In the genomic region with DNA sequence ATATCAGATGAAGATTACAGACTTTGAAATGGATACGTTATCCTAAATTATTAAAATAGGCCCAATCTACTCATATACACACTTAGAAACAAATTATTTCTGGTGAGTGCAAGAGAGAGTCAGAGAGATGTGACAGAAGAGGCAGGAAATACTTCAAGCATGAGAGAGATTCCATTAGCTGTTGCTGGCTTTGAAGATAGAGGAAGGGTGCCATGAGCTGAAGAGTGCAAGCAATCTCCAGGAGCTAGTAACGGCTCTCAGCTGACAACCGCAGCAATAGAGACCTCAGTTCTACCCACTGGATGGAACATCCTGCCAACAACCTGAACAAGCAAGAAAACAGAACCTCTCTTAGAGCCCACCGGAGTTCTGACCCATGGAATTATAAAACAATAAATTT, we compare ENCODE assay signal across 17 cellular contexts.
DNase-seq lines count a peak whose midpoint lies in the region; ATAC-seq, FAIRE-seq and TF ChIP-seq lines count a peak whose summit lies in the region.
"Had no signal": no experiment of that assay in that cellular context is flagged by ENCODE, and none has a peak within 500 bp of the region (broad histone marks: within the 10 kb centered on the region; RNA-seq: fewer than 3 reads in every experiment).

No MANE protein-coding gene starts in this region.

- no peaks in the 10 kb centered on the region for H3K9me3 ChIP-seq in cardiac muscle cell (ENCODE audit: low read depth)
- peaks cover 0 to 5% of the 10 kb centered on the region in 2 donors for H3K9me3 ChIP-seq in right atrium auricular region
- H3K9me3 ChIP-seq in astrocyte (ENCODE audit: insufficient read depth, low read depth, low read length) = no peaks in the 10 kb centered on the region
- H3K9me3 ChIP-seq: Peyer's patch had no signal

- no peak for FAIRE-seq in astrocyte (lab: Jason Lieb, UNC)
- FAIRE-seq: HTR-8/SVneo had no signal

- no peak overlapping the region for H3K4me3 Mint-ChIP-seq in astrocyte (ENCODE audit: unreplicated experiment)

- H3K27ac ChIP-seq in cardiac muscle cell (no peak overlapping the region), right atrium auricular region (no peak overlapping the region), astrocyte (ENCODE audit: low read depth, low read length) (peak overlapping the region; percentile 43)
- H3K27ac ChIP-seq: Peyer's patch, SK-N-MC had no signal

- no peaks in the 10 kb centered on the region for H4K20me1 ChIP-seq in astrocyte (ENCODE audit: insufficient read depth, low read length)

- TF ChIP-seq CTCF in cardiac muscle cell (IDR thresholded peaks at IDR 0.05; ENCODE audit: low read depth, low read length) = no peak
- no peak for TF ChIP-seq CTCF in right atrium auricular region (IDR thresholded peaks at IDR 0.05)
- TF ChIP-seq CTCF in astrocyte (IDR thresholded peaks at IDR 0.05; ENCODE audit: insufficient read depth, low read depth, low read length) = no peak
- TF ChIP-seq CTCF in fibroblast of the aortic adventitia (IDR thresholded peaks at IDR 0.05; ENCODE audit: insufficient read depth, low read length) = no peak

- peaks cover 19% of the 10 kb centered on the region for H3K4me1 Mint-ChIP-seq in astrocyte (ENCODE audit: low read depth, unreplicated experiment)

- no peaks in the 10 kb centered on the region for H3K36me3 Mint-ChIP-seq in astrocyte (ENCODE audit: low read depth, unreplicated experiment)

- H3K27me3 Mint-ChIP-seq in astrocyte (ENCODE audit: low read depth, unreplicated experiment) = no peaks in the 10 kb centered on the region

- ATAC-seq in GM18520 (IDR thresholded peaks at IDR 0.05; ENCODE audit: unreplicated experiment) = no peak

- H3K4me2 ChIP-seq in astrocyte (ENCODE audit: low read length) = peak overlapping the region; percentile 33

- H3K27ac Mint-ChIP-seq in astrocyte (ENCODE audit: unreplicated experiment) = peak overlapping the region; percentile 78

- H3K27me3 ChIP-seq in cardiac muscle cell = no peaks in the 10 kb centered on the region
- no peaks in the 10 kb centered on the region for H3K27me3 ChIP-seq in right atrium auricular region
- H3K27me3 ChIP-seq in astrocyte (ENCODE audit: insufficient read depth, low read length) = no peaks in the 10 kb centered on the region
- H3K27me3 ChIP-seq: Peyer's patch had no signal

- H3K9me3 Mint-ChIP-seq in astrocyte (ENCODE audit: unreplicated experiment) = peaks cover 4% of the 10 kb centered on the region

- no peaks in the 10 kb centered on the region for H3K4me1 ChIP-seq in cardiac muscle cell (ENCODE audit: low read depth)
- H3K4me1 ChIP-seq in right atrium auricular region = no peaks in the 10 kb centered on the region
- H3K4me1 ChIP-seq in astrocyte (ENCODE audit: insufficient read depth, low read length) = peaks cover 5% of the 10 kb centered on the region
- H3K4me1 ChIP-seq: Peyer's patch had no signal

- no peak overlapping the region for H3K4me3 ChIP-seq in cardiac muscle cell
- H3K4me3 ChIP-seq in right atrium auricular region = no peak overlapping the region
- H3K4me3 ChIP-seq in astrocyte (ENCODE audit: insufficient read depth, low read depth, low read length) = no peak overlapping the region
- no peak overlapping the region for H3K4me3 ChIP-seq in fibroblast of the aortic adventitia (ENCODE audit: low read depth, low read length)
- H3K4me3 ChIP-seq: Peyer's patch, SK-N-MC had no signal

- no peaks in the 10 kb centered on the region for H3K79me2 ChIP-seq in astrocyte (ENCODE audit: insufficient read depth, low read length)

- no peak overlapping the region for H3K9ac ChIP-seq in astrocyte (ENCODE audit: low read length)

- peak overlapping the region; percentile 9 for H2AFZ ChIP-seq in astrocyte (ENCODE audit: low read depth, low read length)

- DNase-seq in cardiac muscle cell (ENCODE audit: low read depth in 1 of 2, low spot score in 1 of 2) (peak; percentile 2 to 6), right atrium auricular region (ENCODE audit: low spot score) (no peak), astrocyte (ENCODE audit: low read depth) (peak; percentile 60), fibroblast of the aortic adventitia (ENCODE audit: low read depth) (peak; percentile 67), renal cortical epithelial cell (ENCODE audit: low read depth) (peak; percentile 9), DMS153 treated with DMSO at 0.1 percent for 48 hours (lab: John Stamatoyannopoulos, UW; ENCODE audit: unreplicated experiment) (no peak), OCI-M1 (lab: John Stamatoyannopoulos, UW) (no peak)
- DNase-seq: C1 segment of cervical spinal cord, HCEC 1CT, NCI-H1417, NCI-H1930, NCI-H524 treated with DMSO at 0.1 percent for 48 hours, Peyer's patch, Right ventricle myocardium superior had no signal

- H3K36me3 ChIP-seq in cardiac muscle cell (no peaks in the 10 kb centered on the region), right atrium auricular region (no peaks in the 10 kb centered on the region), astrocyte (ENCODE audit: insufficient read depth, low read length) (no peaks in the 10 kb centered on the region)
- H3K36me3 ChIP-seq: Peyer's patch had no signal

Comparison
In these comparisons a context has a peak if more than half of its experiments do, and no peak if none do; other contexts are left out.
1. DNase-seq: peak in cardiac muscle cell (2 of 2), astrocyte (single experiment), fibroblast of the aortic adventitia (single experiment) and renal cortical epithelial cell (single experiment); none in right atrium auricular region (single experiment), DMS153 treated with DMSO at 0.1 percent for 48 hours (single experiment) and OCI-M1 (single experiment).